ENCODE assay signal across 8 cellular contexts in the genomic region with DNA sequence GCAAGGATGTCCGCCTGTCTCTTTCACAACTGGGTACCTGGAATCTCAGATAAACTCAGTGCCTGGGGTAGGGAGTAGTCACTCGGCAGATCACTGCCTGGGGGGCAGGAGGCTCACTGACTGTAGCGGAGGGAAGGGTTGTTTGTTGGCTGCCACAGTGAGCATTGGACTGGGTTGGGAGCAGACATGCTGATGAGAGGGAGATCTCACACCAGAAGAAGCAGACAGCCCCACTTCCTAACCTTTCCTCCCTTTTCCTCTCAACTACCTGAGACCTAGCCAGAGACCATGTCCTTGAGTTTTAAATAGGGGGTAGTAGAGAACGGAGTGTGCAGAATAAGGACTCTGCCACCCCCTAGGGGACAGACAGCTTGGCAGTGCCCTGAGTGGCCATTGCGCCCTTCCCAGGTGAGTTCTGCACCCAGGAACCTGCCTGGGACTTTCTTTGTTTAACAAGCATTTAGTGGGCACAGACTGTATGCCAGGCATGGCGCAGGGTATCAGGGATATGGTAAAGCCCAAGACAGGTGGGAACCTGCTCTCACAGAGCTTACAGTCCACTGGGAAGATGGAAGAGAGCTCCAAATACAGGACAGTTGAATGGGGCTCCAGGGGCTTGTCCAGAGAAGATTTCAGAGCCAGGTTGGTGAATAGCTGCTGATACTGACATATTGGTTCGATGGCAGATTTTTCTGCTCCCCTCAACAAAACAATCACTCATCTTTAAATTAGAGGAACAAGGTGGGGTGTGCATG.
DNase-seq lines count a peak whose midpoint lies in the region; ATAC-seq, FAIRE-seq and TF ChIP-seq lines count a peak whose summit lies in the region.

No MANE protein-coding gene starts in this region.

- CTCF ChIA-PET in MCF 10A (lab: Yijun Ruan, JAX), result interaction anchor here (0.8 to 4.9 kb wide), 12 partner anchors 9 to 120 kb away, joined by 3 to 53 read pairs (median 4); no protein-coding TSS in a partner anchor
- CTCF ChIA-PET in HepG2 (lab: Yijun Ruan, JAX; ENCODE audit: low intra/inter-chr PET ratio, low total read pairs), result interaction anchor here (1.8 kb wide), 1 partner anchor 145 kb away, joined by 10 read pairs; no protein-coding TSS in a partner anchor

- no peak overlapping the region for H2AFZ ChIP-seq in HepG2 (ENCODE audit: low read length)

- peaks cover 7% of the 10 kb centered on the region for H3K9me3 Mint-ChIP-seq in MCF 10A (ENCODE audit: unreplicated experiment)

- no peaks in the 10 kb centered on the region for H3F3A ChIP-seq in DOHH2 (ENCODE audit: control insufficient read depth, insufficient read depth)

- H3K27ac Mint-ChIP-seq in MCF 10A (ENCODE audit: low read depth, unreplicated experiment), result peak overlapping the region; percentile 99

- H3K36me3 Mint-ChIP-seq in MCF 10A (ENCODE audit: insufficient read depth, unreplicated experiment), result peaks cover 100% of the 10 kb centered on the region

- H3K4me3 Mint-ChIP-seq in MCF 10A (ENCODE audit: unreplicated experiment), result peak overlapping the region; percentile 74

- H3K27ac ChIP-seq in DOHH2 (ENCODE audit: low read depth, low read length) (no peak overlapping the region), HepG2 (ENCODE audit: extremely low read length, insufficient read depth, low read length) (no peak overlapping the region), thyroid gland (peak overlapping the region; percentile 98 to 99 (median 99)), SJCRH30 (no peak overlapping the region)

- intact Hi-C loops in MCF 10A (cut with micrococcal nuclease) (loop anchor here (1.0 kb wide), 2 partner anchors 121 to 144 kb away; partner anchors contain the start of gene ZBTB16), HepG2 (cut with micrococcal nuclease; ENCODE audit: unreplicated experiment) (loop anchor here (1.0 to 10.0 kb wide), 3 partner anchors 84 to 283 kb away; no protein-coding TSS in a partner anchor), thyroid gland (cut with DNase I) (loop anchor here (5.0 kb wide), 1 partner anchor 123 kb away; the partner anchor contains the start of gene ZBTB16)

- H3K36me3 ChIP-seq in DOHH2 (ENCODE audit: control insufficient read depth, low read length), result no peaks in the 10 kb centered on the region
- H3K36me3 ChIP-seq in HepG2 (replicated peaks in 1 of 2; ENCODE audit: control insufficient read depth in 1 of 2, insufficient read depth in 2 of 2, low read length in 2 of 2), result no peaks in the 10 kb centered on the region
- H3K36me3 ChIP-seq in thyroid gland, result no peaks in the 10 kb centered on the region
- H3K36me3 ChIP-seq in SJCRH30, result no peaks in the 10 kb centered on the region

- H3K27me3 ChIP-seq in DOHH2 (ENCODE audit: control insufficient read depth, low read length) (peaks cover 6% of the 10 kb centered on the region; the same call in 1 of the 2 replicates), HepG2 (ENCODE audit: control insufficient read depth in 1 of 2, insufficient read depth in 2 of 2, low read length in 2 of 2) (peaks cover 2 to 4% of the 10 kb centered on the region in 2 experiments; a peak in 2 of 5 replicates), thyroid gland (no peaks in the 10 kb centered on the region), SJCRH30 (no peaks in the 10 kb centered on the region)

- ATAC-seq in HepG2 (peak; percentile 86), GM21717 (IDR thresholded peaks at IDR 0.05; ENCODE audit: unreplicated experiment) (no peak)

- FAIRE-seq in HepG2 (lab: Jason Lieb, UNC), result no peak

- in situ Hi-C loops in HepG2 (cut with HindIII; ENCODE audit: extremely low pct_ligation_motif_present, low pct_unique_long_range_greater_than_20kb), result loop anchor here (5.0 kb wide), 1 partner anchor 143 kb away; no protein-coding TSS in a partner anchor

- WGBS in HepG2 (ENCODE audit: low lambda C conversion rate), result 37% methylated on average over 6 of the region's 7 CpGs
- WGBS in thyroid gland, 2 donors, result 41 to 48% methylated on average over 6 to 7 of the region's 7 CpGs

- no peaks in the 10 kb centered on the region for H4K20me1 ChIP-seq in DOHH2 (ENCODE audit: control insufficient read depth, insufficient read depth, low read depth, low read length)
- H4K20me1 ChIP-seq in HepG2 (ENCODE audit: insufficient read depth, low read length), result no peaks in the 10 kb centered on the region

- H3K9me3 ChIP-seq in DOHH2 (ENCODE audit: control insufficient read depth, insufficient read depth, low read length) (no peaks in the 10 kb centered on the region), HepG2 (ENCODE audit: low read length) (no peaks in the 10 kb centered on the region), thyroid gland (no peaks in the 10 kb centered on the region), SJCRH30 (replicated peaks) (no peaks in the 10 kb centered on the region)

- BruUV-seq in MCF 10A (replicated peaks; lab: Mats Ljungman, UMichigan) (no TSS peak), HepG2 (replicated peaks; lab: Mats Ljungman, UMichigan) (no TSS peak)

- H3K9me2 ChIP-seq in DOHH2 (replicated peaks; ENCODE audit: control insufficient read depth, low read length), result no peaks in the 10 kb centered on the region

- TF ChIP-seq RAD21 in HepG2 (CRISPR knock-in tag; IDR thresholded peaks at IDR 0.05), result no peak

- H3K9ac ChIP-seq in HepG2 (ENCODE audit: insufficient read depth, low read depth, low read length), result no peak overlapping the region

- TF ChIP-seq CTCF in DOHH2 (IDR thresholded peaks at IDR 0.05; ENCODE audit: low read depth, low read length, poor library complexity, severe bottlenecking) (peak; percentile 85), MCF 10A (IDR thresholded peaks at IDR 0.05; ENCODE audit: unreplicated experiment) (peak; percentile 70), HepG2 (CRISPR knock-in tag; IDR thresholded peaks at IDR 0.05) (peak; percentile 63), thyroid gland (IDR thresholded peaks at IDR 0.05) (peak; percentile 24 to 89 (median 74))

- TF ChIP-seq POLR2A in HepG2 (IDR thresholded peaks at IDR 0.05; ENCODE audit: insufficient read depth in 1 of 2, low read depth in 2 of 2, low read length in 2 of 2), result no peak
- TF ChIP-seq POLR2A in thyroid gland (IDR thresholded peaks at IDR 0.05), result peak in 1 of 2 donors; percentile 66

- H3K4me3 ChIP-seq in DOHH2 (ENCODE audit: low read length) (no peak overlapping the region), HepG2 (replicated peaks in 1 of 3; ENCODE audit: insufficient read depth in 1 of 3, low read depth in 2 of 3, low read length in 3 of 3) (no peak overlapping the region), thyroid gland (replicated peaks in 1 of 3) (peak overlapping the region in 2 of 3 donors; percentile 29 to 36), SJCRH30 (no peak overlapping the region)

- H3K4me2 ChIP-seq in DOHH2 (ENCODE audit: low read length) (no peak overlapping the region), HepG2 (ENCODE audit: low read depth, low read length) (no peak overlapping the region)

- H3K27me3 Mint-ChIP-seq in MCF 10A (ENCODE audit: insufficient read depth, unreplicated experiment), result no peaks in the 10 kb centered on the region

- H3K79me2 ChIP-seq in DOHH2 (ENCODE audit: control insufficient read depth, low read length) (no peaks in the 10 kb centered on the region), HepG2 (ENCODE audit: insufficient read depth, low read length) (no peaks in the 10 kb centered on the region)

- H3K4me1 ChIP-seq in DOHH2 (ENCODE audit: control insufficient read depth, low read length) (peaks cover 20% of the 10 kb centered on the region), HepG2 (ENCODE audit: insufficient read depth, low read length) (no peaks in the 10 kb centered on the region), thyroid gland (peaks cover 68 to 92% of the 10 kb centered on the region in 2 donors), SJCRH30 (no peaks in the 10 kb centered on the region)

- DNase-seq in NCI-H146 treated with DMSO at 0.1 percent for 48 hours (lab: John Stamatoyannopoulos, UW; ENCODE audit: unreplicated experiment) (peak; percentile 5), MCF 10A (ENCODE audit: unreplicated experiment) (peak; percentile 61), HepG2 (ENCODE audit: low spot score) (peak; percentile 12), thyroid gland (peak; percentile 82 to 85), SJCRH30 (no peak), NCI-H128 (lab: John Stamatoyannopoulos, UW; ENCODE audit: unreplicated experiment) (no peak)

- H3K4me1 Mint-ChIP-seq in MCF 10A (ENCODE audit: insufficient read depth, unreplicated experiment), result peaks cover 81% of the 10 kb centered on the region

- TF ChIP-seq EP300 in HepG2 (IDR thresholded peaks at IDR 0.05; ENCODE audit: low read depth in 2 of 2, low read length in 2 of 2) (no peak), HepG2 (CRISPR knock-in tag; IDR thresholded peaks at IDR 0.05; ENCODE audit: borderline replicate concordance) (no peak)

- POLR2A ChIA-PET in MCF 10A (lab: Yijun Ruan, JAX), result interaction anchor here (0.7 to 33.6 kb wide), 19 partner anchors 12 to 305 kb away, joined by 3 to 1399 read pairs (median 10); partner anchors contain the start of genes NNMT and ZBTB16
- POLR2A ChIA-PET in HepG2 (lab: Yijun Ruan, JAX), result no interaction called here

TF ChIP-seq in HepG2, 621 proteins besides CTCF, POLR2A, EP300 and RAD21:
- TF ChIP-seq ZNF383 (CRISPR knock-in tag; IDR thresholded peaks at IDR 0.05; ENCODE audit: borderline replicate concordance) (no peak), STAG1 (CRISPR knock-in tag; IDR thresholded peaks at IDR 0.05) (peak; percentile 71), POGZ (CRISPR knock-in tag; IDR thresholded peaks at IDR 0.05) (no peak), SMC3 (IDR thresholded peaks at IDR 0.05; ENCODE audit: low read length) (peak; percentile 33; the same call in 1 of the 2 replicates), ZBTB4 (CRISPR knock-in tag; IDR thresholded peaks at IDR 0.05; ENCODE audit: borderline replicate concordance) (no peak)
TF ChIP-seq in HepG2: peak in this region for 2.

Comparison
In these comparisons a context has a peak if more than half of its experiments do, and no peak if none do; other contexts are left out.
1. H3K27ac ChIP-seq: peak in thyroid gland (3 of 3); none in DOHH2 (single experiment), HepG2 (single experiment) and SJCRH30 (single experiment).
2. H3K4me3 ChIP-seq: peak in thyroid gland (2 of 3); none in DOHH2 (single experiment), HepG2 (0 of 3) and SJCRH30 (single experiment).
3. DNase-seq: peak in NCI-H146 treated with DMSO at 0.1 percent for 48 hours (single experiment), MCF 10A (single experiment), HepG2 (single experiment) and thyroid gland (2 of 2); none in SJCRH30 (0 of 2) and NCI-H128 (single experiment).
4. Peak in every context shown above with its lines, with median percentiles within 50 percentile points of each other: CTCF ChIP-seq.